Comparison of ENCODE assay signal across 8 cellular contexts in genomic region chr11:46917109-46918086, GRCh38. TPM values are rescaled to one million over a fixed set of nuclear protein-coding genes. Genes with fewer than 3 reads are reported as not detected.
DNase-seq lines count a peak whose midpoint lies in the region; ATAC-seq and TF ChIP-seq lines count a peak whose summit lies in the region.

No MANE protein-coding gene starts in this region.

- peaks cover 53% of the 10 kb centered on the region for H3K4me1 Mint-ChIP-seq in mesothelial cell of epicardium

- H3K27ac ChIP-seq in breast epithelium (peak overlapping the region; percentile 53 to 63), vagina (peak overlapping the region; percentile 86)

- no peaks in the 10 kb centered on the region for H3K36me3 Mint-ChIP-seq in mesothelial cell of epicardium

- intact Hi-C loops in Right ventricle myocardium superior (cut with DNase I) (no loop called here), cardiac septum (cut with DNase I) (loop anchor here (5.0 to 10.0 kb wide), 2 partner anchors 85 to 437 kb away; partner anchors contain the start of gene MYBPC3), breast epithelium (cut with DNase I; ENCODE audit: low total_unique reads) (no loop called here), vagina (cut with DNase I) (no loop called here)

- H3K36me3 ChIP-seq in breast epithelium: no peaks in the 10 kb centered on the region
- H3K36me3 ChIP-seq in vagina: no peaks in the 10 kb centered on the region

- ATAC-seq in Right ventricle myocardium superior (ENCODE audit: poor library complexity) (peak; percentile 2), GM21423 (IDR thresholded peaks at IDR 0.05; ENCODE audit: unreplicated experiment) (no peak), GM21515 (IDR thresholded peaks at IDR 0.05; ENCODE audit: unreplicated experiment) (no peak)

- DNase-seq in Right ventricle myocardium superior (no peak), cardiac septum (ENCODE audit: low spot score) (no peak), breast epithelium (ENCODE audit: low spot score in 2 of 2) (no peak), mesothelial cell of epicardium (ENCODE audit: low spot score in 2 of 2, unreplicated experiment in 2 of 2) (no peak), vagina (ENCODE audit: extremely low spot score in 2 of 2) (no peak), putamen (ENCODE audit: low spot score) (no peak)

- H3K9me3 Mint-ChIP-seq in mesothelial cell of epicardium: no peaks in the 10 kb centered on the region

- no peaks in the 10 kb centered on the region for H3K4me1 ChIP-seq in breast epithelium
- peaks cover 56% of the 10 kb centered on the region for H3K4me1 ChIP-seq in vagina

- TF ChIP-seq CTCF in breast epithelium (IDR thresholded peaks at IDR 0.05): no peak
- no peak for TF ChIP-seq CTCF in mesothelial cell of epicardium (IDR thresholded peaks at IDR 0.05; ENCODE audit: unreplicated experiment)
- no peak for TF ChIP-seq CTCF in vagina (IDR thresholded peaks at IDR 0.05)

- H3K27me3 ChIP-seq in breast epithelium (no peaks in the 10 kb centered on the region), vagina (no peaks in the 10 kb centered on the region)

- peak overlapping the region; percentile 90 for H3K27ac Mint-ChIP-seq in mesothelial cell of epicardium

- peak overlapping the region; percentile 61 to 83 (median 70) for H3K4me3 ChIP-seq in breast epithelium
- peak overlapping the region; percentile 63 to 74 for H3K4me3 ChIP-seq in vagina

- peak overlapping the region; percentile 83 for H3K4me3 Mint-ChIP-seq in mesothelial cell of epicardium

- no peak for TF ChIP-seq POLR2A in breast epithelium (IDR thresholded peaks at IDR 0.05)
- no peak for TF ChIP-seq POLR2A in vagina (IDR thresholded peaks at IDR 0.05)

- no peaks in the 10 kb centered on the region for H3K27me3 Mint-ChIP-seq in mesothelial cell of epicardium (ENCODE audit: low read depth)

- H3K9me3 ChIP-seq in breast epithelium: no peaks in the 10 kb centered on the region
- H3K9me3 ChIP-seq in vagina: no peaks in the 10 kb centered on the region

RNA-seq across cellular contexts. Expression of gene LRP4, which starts 1.0 kb away (rescaled TPM):
- total RNA-seq in Right ventricle myocardium superior: 20.3 TPM
- total RNA-seq in cardiac septum: 26.8 TPM
- 1 to 10 TPM; 5.2 to 7.5 (median 6.4) TPM for total RNA-seq in breast epithelium
- 26.2 to 29.2 TPM (median 26.8 TPM) in 3 replicates for total RNA-seq in mesothelial cell of epicardium
- total RNA-seq in vagina: 10.1 TPM

RNA-seq across cellular contexts. Expression of gene CSTPP1, which starts 19.2 kb away (rescaled TPM):
- total RNA-seq in Right ventricle myocardium superior (10.0 TPM), cardiac septum (13.2 TPM), breast epithelium (10 to 100 TPM; 13.4 to 43.6 (median 30.5) TPM), mesothelial cell of epicardium (42.9 to 44.7 TPM (median 44.0 TPM) in 3 replicates), vagina (30.7 TPM)
